ENCODE assay signal across 17 cellular contexts in the genomic region with DNA sequence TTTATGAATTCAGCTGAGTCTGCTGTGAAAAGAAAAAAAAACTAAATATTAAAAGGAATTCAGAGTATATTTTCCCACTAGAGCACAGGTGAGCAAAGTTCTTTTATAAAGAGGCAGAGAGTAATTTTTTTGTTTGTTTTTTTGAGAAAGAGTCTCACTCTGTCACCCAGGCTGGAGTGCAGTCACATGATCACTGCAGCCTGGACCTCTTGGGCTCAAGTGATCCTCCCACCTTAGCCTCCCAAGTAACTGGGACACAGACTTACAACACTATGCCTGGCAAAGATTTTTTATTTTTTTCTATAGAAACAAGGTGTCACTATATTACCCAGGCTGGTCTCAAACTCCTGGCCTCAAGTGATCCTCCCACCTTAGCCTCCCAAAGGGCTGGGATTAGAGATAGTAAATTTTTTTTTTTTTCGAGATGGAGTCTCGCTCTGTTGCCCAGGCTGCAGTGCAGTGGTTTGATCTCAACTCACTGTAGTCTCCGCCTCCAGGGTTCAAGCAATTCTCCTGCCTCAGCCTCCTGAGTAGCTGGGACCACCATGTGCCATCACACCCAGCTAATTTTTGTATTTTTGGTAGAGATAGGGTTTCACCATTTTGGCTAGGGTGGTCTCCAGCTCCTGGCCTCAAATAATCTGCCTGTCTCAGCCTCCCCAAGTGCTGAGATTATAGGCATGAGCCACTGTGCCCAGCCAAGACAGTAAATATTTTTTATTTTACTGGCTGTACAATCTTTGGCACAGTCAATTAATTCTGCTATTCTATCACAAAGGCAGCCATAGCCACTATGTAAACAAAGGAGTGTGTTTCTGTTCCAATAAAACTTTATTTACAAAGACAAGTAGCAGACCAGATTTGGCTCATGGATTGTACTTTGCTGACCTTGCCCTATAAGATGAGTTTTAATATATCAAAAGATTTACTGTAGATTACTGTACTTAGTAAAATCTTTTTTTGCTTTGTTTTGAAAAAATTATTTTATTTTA.
"Had no signal": no experiment of that assay in that cellular context is flagged by ENCODE, and none has a peak within 500 bp of the region (broad histone marks: within the 10 kb centered on the region; RNA-seq: fewer than 3 reads in every experiment).

No MANE protein-coding gene starts in this region.

- H3K27ac ChIP-seq: epithelial cell of prostate, hepatocyte, neural progenitor cell, sigmoid colon, thoracic aorta had no signal

- H3K9ac ChIP-seq: neural progenitor cell had no signal

- ATAC-seq: left lobe of liver; naive thymus-derived CD8-positive, alpha-beta T cell; T-helper 17 cell had no signal

- H3K9me3 ChIP-seq: sigmoid colon, thoracic aorta had no signal

- H3K36me3 ChIP-seq: neural progenitor cell, sigmoid colon, thoracic aorta had no signal

- H3K4me3 ChIP-seq: hepatocyte, neural progenitor cell, sigmoid colon, thoracic aorta had no signal

- H2AFZ ChIP-seq: hepatocyte, neural progenitor cell had no signal

- H3K79me2 ChIP-seq: hepatocyte had no signal

- DNase-seq: activated CD4-positive, alpha-beta memory T cell treated with anti-CD3 and anti-CD28 coated beads, Interleukin-2, amount 10 ng/mL, durations not matched to agents 7 days and 5 days; activated CD4-positive, alpha-beta T cell treated with anti-CD3 and anti-CD28 coated beads, Interleukin-2, amount 10 ng/mL, durations not matched to agents 24 days and 14 days; activated CD4-positive, CD25-positive, alpha-beta regulatory T cell; activated gamma-delta T cell; aorta; immature natural killer cell; mammary epithelial cell; naive thymus-derived CD8-positive, alpha-beta T cell; sigmoid colon; stimulated activated CD4-positive, alpha-beta T cell treated with anti-CD3 and anti-CD28 coated beads, Interleukin-4, amount 100 ng/mL, for 1 hour; stimulated activated naive CD4-positive, alpha-beta T cell; T-helper 17 cell had no signal

- H3K4me1 ChIP-seq: sigmoid colon had no signal

- H3K4me2 ChIP-seq: hepatocyte, neural progenitor cell had no signal

- H3K27me3 ChIP-seq: hepatocyte, neural progenitor cell, sigmoid colon had no signal
